In genomic region chr12:108646597-108647190, GRCh38 we compare ENCODE assay signal across 14 cellular contexts. TPM values are rescaled to one million over a fixed set of nuclear protein-coding genes. Genes with fewer than 3 reads are reported as not detected.
DNase-seq lines count a peak whose midpoint lies in the region; ATAC-seq and TF ChIP-seq lines count a peak whose summit lies in the region.
"Had no signal": no experiment of that assay in that cellular context is flagged by ENCODE, and none has a peak within 500 bp of the region (broad histone marks: within the 10 kb centered on the region; RNA-seq: fewer than 3 reads in every experiment).

No MANE protein-coding gene starts in this region.

- H4K20me1 ChIP-seq in mammary epithelial cell (ENCODE audit: insufficient read depth, low read length): no peaks in the 10 kb centered on the region

- H3K27me3 Mint-ChIP-seq in MCF 10A (ENCODE audit: insufficient read depth, unreplicated experiment): no peaks in the 10 kb centered on the region
- no peaks in the 10 kb centered on the region for H3K27me3 Mint-ChIP-seq in activated naive CD8-positive, alpha-beta T cell treated with anti-CD3 and anti-CD28 coated beads, Interleukin-2, amount 50 U/mL, for 24 hours

- TF ChIP-seq CTCF in MCF 10A (IDR thresholded peaks at IDR 0.05; ENCODE audit: unreplicated experiment) (no peak), mammary epithelial cell (conservative IDR thresholded peaks at IDR 0.05 in 1 of 2, IDR thresholded peaks at IDR 0.05 in 1 of 2; ENCODE audit: extremely low read depth in 1 of 2, insufficient read depth in 1 of 2, low read depth in 1 of 2, low read length in 2 of 2) (no peak), lower lobe of right lung (IDR thresholded peaks at IDR 0.05) (no peak), psoas muscle (IDR thresholded peaks at IDR 0.05) (no peak)

- H3K9me3 Mint-ChIP-seq in MCF 10A (ENCODE audit: unreplicated experiment): no peaks in the 10 kb centered on the region
- no peaks in the 10 kb centered on the region for H3K9me3 Mint-ChIP-seq in activated naive CD8-positive, alpha-beta T cell treated with anti-CD3 and anti-CD28 coated beads, Interleukin-2, amount 50 U/mL, for 24 hours

- H3K36me3 ChIP-seq in mammary epithelial cell (ENCODE audit: insufficient read depth, low read length) (peaks cover 44% of the 10 kb centered on the region), lower lobe of right lung (peaks cover 53% of the 10 kb centered on the region), psoas muscle (ENCODE audit: insufficient read depth in 1 of 2, low read depth in 1 of 2) (peaks cover 18 to 72% of the 10 kb centered on the region in 2 donors)

- H2AFZ ChIP-seq in mammary epithelial cell (ENCODE audit: low read depth, low read length): no peak overlapping the region

- in situ Hi-C loops in mammary epithelial cell (cut with MboI; ENCODE audit: low sequenced_read_pairs in 2 of 2): loop anchor here in 1 of 2 donors (25.0 kb wide), 2 partner anchors 316 to 441 kb away; partner anchors contain the start of genes ALKBH2 and UNG

- POLR2A ChIA-PET in MCF 10A (lab: Yijun Ruan, JAX): interaction anchor here (0.6 to 1.4 kb wide), 6 partner anchors 15 to 202 kb away, joined by 3 read pairs; partner anchors contain the start of gene ISCU

- BruUV-seq in MCF 10A (replicated peaks; lab: Mats Ljungman, UMichigan) (TSS peak; percentile 28), mammary epithelial cell (replicated peaks; lab: Mats Ljungman, UMichigan) (no TSS peak)

- CTCF ChIA-PET in MCF 10A (lab: Yijun Ruan, JAX): interaction anchor here (0.5 to 3.7 kb wide), 8 partner anchors 18 to 158 kb away, joined by 3 to 24 read pairs (median 4); no protein-coding TSS in a partner anchor
- CTCF ChIA-PET in mammary epithelial cell (lab: Charles Lee; ENCODE audit: low non-redundant PET): interaction anchor here (0.6 kb wide), 1 partner anchor 304 kb away, joined by 15 read pairs; no protein-coding TSS in a partner anchor

- no peak for ATAC-seq in activated naive CD8-positive, alpha-beta T cell treated with anti-CD3 and anti-CD28 coated beads, Interleukin-2, amount 50 U/mL, for 24 hours
- ATAC-seq in lower lobe of right lung: no peak
- ATAC-seq in psoas muscle: no peak
- ATAC-seq: body of pancreas had no signal

- H3K79me2 ChIP-seq in mammary epithelial cell (ENCODE audit: insufficient read depth, low read length): no peaks in the 10 kb centered on the region

- 98% methylated on average over 6 of the region's 6 CpGs for WGBS in mammary epithelial cell (ENCODE audit: low coverage, missing lambda C conversion rate)
- WGBS in psoas muscle, 3 donors: 62 to 71% (median 65%) methylated on average over 6 of the region's 6 CpGs

- H3K27me3 ChIP-seq in mammary epithelial cell (ENCODE audit: insufficient read depth, low read length) (no peaks in the 10 kb centered on the region), lower lobe of right lung (ENCODE audit: low read depth) (no peaks in the 10 kb centered on the region), psoas muscle (ENCODE audit: insufficient read depth in 3 of 3, low read length in 2 of 3) (no peaks in the 10 kb centered on the region)
- H3K27me3 ChIP-seq: BE2C, body of pancreas, vagina had no signal

- no peak overlapping the region for H3K4me2 ChIP-seq in mammary epithelial cell (ENCODE audit: insufficient read depth, low read depth, low read length)

- H3K27ac Mint-ChIP-seq in MCF 10A (ENCODE audit: low read depth, unreplicated experiment): peak overlapping the region; percentile 66
- peak overlapping the region; percentile 59 for H3K27ac Mint-ChIP-seq in activated naive CD8-positive, alpha-beta T cell treated with anti-CD3 and anti-CD28 coated beads, Interleukin-2, amount 50 U/mL, for 24 hours

- intact Hi-C loops in MCF 10A (cut with micrococcal nuclease) (no loop called here), mammary epithelial cell (cut with micrococcal nuclease) (loop anchor here (5.0 kb wide), 1 partner anchor 896 kb away; no protein-coding TSS in a partner anchor), lower lobe of right lung (cut with DNase I) (no loop called here), psoas muscle (cut with DNase I) (no loop called here)

- no peaks in the 10 kb centered on the region for H3K9me3 ChIP-seq in mammary epithelial cell (replicated peaks; ENCODE audit: insufficient read depth, low read length)
- H3K9me3 ChIP-seq in lower lobe of right lung: no peaks in the 10 kb centered on the region
- H3K9me3 ChIP-seq in psoas muscle: no peaks in the 10 kb centered on the region
- H3K9me3 ChIP-seq: BE2C, body of pancreas, vagina had no signal

- H3K27ac ChIP-seq in mammary epithelial cell (ENCODE audit: insufficient read depth, low read depth, low read length) (no peak overlapping the region), lower lobe of right lung (peak overlapping the region; percentile 66), psoas muscle (no peak overlapping the region)
- H3K27ac ChIP-seq: body of pancreas, epithelial cell of prostate, vagina had no signal

- no peak for DNase-seq in MCF 10A (ENCODE audit: unreplicated experiment)
- no peak for DNase-seq in mammary epithelial cell
- DNase-seq in activated naive CD8-positive, alpha-beta T cell treated with anti-CD3 and anti-CD28 coated beads, Interleukin-2, amount 50 U/mL, for 24 hours: no peak
- no peak for DNase-seq in lower lobe of right lung
- no peak for DNase-seq in NCI-H82 (lab: John Stamatoyannopoulos, UW)
- no peak for DNase-seq in AML-193 (lab: John Stamatoyannopoulos, UW)
- no peak for DNase-seq in psoas muscle
- DNase-seq in NCI-H2107 (lab: John Stamatoyannopoulos, UW): no peak
- DNase-seq: BE2C, body of pancreas, MM.1S had no signal

- H3K36me3 Mint-ChIP-seq in MCF 10A (ENCODE audit: insufficient read depth, unreplicated experiment): peaks cover 77% of the 10 kb centered on the region
- H3K36me3 Mint-ChIP-seq in activated naive CD8-positive, alpha-beta T cell treated with anti-CD3 and anti-CD28 coated beads, Interleukin-2, amount 50 U/mL, for 24 hours (ENCODE audit: low read depth): peaks cover 32% of the 10 kb centered on the region

- dilution Hi-C loops in mammary epithelial cell (cut with HindIII; ENCODE audit: low sequenced_read_pairs): no loop called here

- H3K4me1 ChIP-seq in mammary epithelial cell (ENCODE audit: insufficient read depth, low read length): peaks cover 21% of the 10 kb centered on the region
- H3K4me1 ChIP-seq in lower lobe of right lung: peaks cover 61% of the 10 kb centered on the region
- peaks cover 29% of the 10 kb centered on the region for H3K4me1 ChIP-seq in psoas muscle

- H3K4me3 ChIP-seq in mammary epithelial cell (replicated peaks in 1 of 3; ENCODE audit: insufficient read depth in 1 of 3, low read depth in 2 of 3, low read length in 3 of 3) (no peak overlapping the region), lower lobe of right lung (no peak overlapping the region), psoas muscle (no peak overlapping the region)
- H3K4me3 ChIP-seq: body of pancreas, skin epidermis, vagina had no signal

- H3K4me3 Mint-ChIP-seq in MCF 10A (ENCODE audit: unreplicated experiment): no peak overlapping the region
- no peak overlapping the region for H3K4me3 Mint-ChIP-seq in activated naive CD8-positive, alpha-beta T cell treated with anti-CD3 and anti-CD28 coated beads, Interleukin-2, amount 50 U/mL, for 24 hours

- H3K9ac ChIP-seq in mammary epithelial cell (ENCODE audit: insufficient read depth, low read length): no peak overlapping the region

- H3K4me1 Mint-ChIP-seq in MCF 10A (ENCODE audit: insufficient read depth, unreplicated experiment): peaks cover 12% of the 10 kb centered on the region
- peaks cover 51% of the 10 kb centered on the region for H3K4me1 Mint-ChIP-seq in activated naive CD8-positive, alpha-beta T cell treated with anti-CD3 and anti-CD28 coated beads, Interleukin-2, amount 50 U/mL, for 24 hours

RNA-seq across cellular contexts. Expression of gene SELPLG, which starts 13.0 kb away (rescaled TPM):
- total RNA-seq in MCF 10A (2022) (0.86 and 1.2 TPM in 2 replicates), mammary epithelial cell (under 1 TPM; 0.47 to 0.50 TPM), lower lobe of right lung (59.9 TPM), psoas muscle (1 to 10 TPM; 1.5 to 2.3 (median 1.8) TPM)
- polyA plus RNA-seq in mammary epithelial cell (0.63 TPM), psoas muscle (1 to 10 TPM in 2 of 3 donors, under 1 TPM in 1; 0.62 to 3.8 (median 1.2) TPM)
- not detected for polyA minus RNA-seq in mammary epithelial cell

RNA-seq across cellular contexts. Expression of gene TMEM119, which starts 48.8 kb away (rescaled TPM):
- total RNA-seq in MCF 10A (2022) (not detected in 2 replicates), mammary epithelial cell (1 to 10 TPM in 1 of 2 donors, not detected in 1; 1.0 TPM), lower lobe of right lung (13.4 TPM), psoas muscle (1 to 10 TPM in 2 of 4 donors, under 1 TPM in 2; 0.25 to 2.6 (median 0.68) TPM)
- polyA plus RNA-seq in mammary epithelial cell (not detected), psoas muscle (under 1 TPM; 0.31 to 0.99 (median 0.34) TPM)
- not detected for polyA minus RNA-seq in mammary epithelial cell

Comparison
In these comparisons a context has a peak if more than half of its experiments do, and no peak if none do; other contexts are left out.
1. RNA of gene SELPLG, which starts 13.0 kb away (total RNA-seq): 59.9 TPM in lower lobe of right lung (single experiment); 1.5 to 2.3 TPM in psoas muscle, 0.86 to 1.2 TPM in MCF 10A and 0.47 to 0.50 TPM in mammary epithelial cell; every median in the first group is over 10 times any median in the second.